11 cellular contexts compared by ENCODE assay signal in the genomic region with DNA sequence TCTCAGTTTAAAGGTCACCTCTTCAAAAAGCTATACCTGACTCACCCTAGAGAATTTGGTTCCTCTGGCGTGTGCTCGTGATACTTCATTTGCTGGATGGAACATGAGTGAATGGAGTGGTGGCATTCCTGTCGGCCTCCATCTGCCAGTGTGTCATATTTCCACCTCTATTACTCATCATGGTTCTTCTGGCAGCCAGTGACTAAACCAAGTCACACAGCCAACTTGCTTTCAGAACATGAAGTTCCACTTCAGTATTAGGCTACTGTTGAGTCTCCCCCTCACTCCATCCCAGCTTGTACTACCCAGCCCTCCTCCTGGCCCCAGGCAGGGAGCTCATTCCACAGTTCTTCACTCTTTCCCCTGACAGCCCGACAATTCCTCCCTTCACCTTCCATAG.
A peak's percentile ranks its signal among the peaks of the same experiment; 100 is the strongest.
DNase-seq lines count a peak whose midpoint lies in the region; ATAC-seq, FAIRE-seq and TF ChIP-seq lines count a peak whose summit lies in the region.
"Had no signal": no experiment of that assay in that cellular context is flagged by ENCODE, and none has a peak within 500 bp of the region (broad histone marks: within the 10 kb centered on the region; RNA-seq: fewer than 3 reads in every experiment).

No MANE protein-coding gene starts in this region.

- no peaks in the 10 kb centered on the region for H3K9me3 ChIP-seq in lower lobe of right lung

- no peak overlapping the region for H3K4me3 Mint-ChIP-seq in immature natural killer cell

- H3K27ac Mint-ChIP-seq in immature natural killer cell: no peak overlapping the region

- intact Hi-C loops in lower lobe of right lung (cut with DNase I): no loop called here

- no peak for FAIRE-seq in bronchial epithelial cell (lab: Jason Lieb, UNC)

- no peaks in the 10 kb centered on the region for H3K9me3 Mint-ChIP-seq in immature natural killer cell

- H3K4me1 ChIP-seq in lower lobe of right lung: no peaks in the 10 kb centered on the region

- peaks cover 0 to 3% (median 0%) of the 10 kb centered on the region in 3 donors for H3K27me3 Mint-ChIP-seq in immature natural killer cell (ENCODE audit: low read depth in 3 of 3)

- H3K27ac ChIP-seq in lower lobe of right lung: no peak overlapping the region

- H3K36me3 ChIP-seq in bronchial epithelial cell (ENCODE audit: control insufficient read depth, insufficient read depth, low read length) (no peaks in the 10 kb centered on the region), lower lobe of right lung (no peaks in the 10 kb centered on the region)

- H3K27me3 ChIP-seq in bronchial epithelial cell (ENCODE audit: control insufficient read depth, insufficient read depth, low read length) (no peaks in the 10 kb centered on the region), lower lobe of right lung (ENCODE audit: low read depth) (no peaks in the 10 kb centered on the region)

- no peaks in the 10 kb centered on the region for H3K4me1 Mint-ChIP-seq in immature natural killer cell

- H3K36me3 Mint-ChIP-seq in immature natural killer cell: no peaks in the 10 kb centered on the region

- TF ChIP-seq CTCF in AG10803 (conservative IDR thresholded peaks at IDR 0.05; ENCODE audit: low read length): no peak
- no peak for TF ChIP-seq CTCF in bronchial epithelial cell (IDR thresholded peaks at IDR 0.05; ENCODE audit: insufficient read depth, low read length, severe bottlenecking)
- TF ChIP-seq CTCF in lower lobe of right lung (IDR thresholded peaks at IDR 0.05): no peak

- ATAC-seq in lower lobe of right lung: peak; percentile 17 to 48

- peak; percentile 90 for DNase-seq in AG10803 (ENCODE audit: low read depth)
- DNase-seq in HS-5 (ENCODE audit: low read depth): peak; percentile 84
- DNase-seq in bronchial epithelial cell (ENCODE audit: low read depth): peak; percentile 98
- no peak for DNase-seq in lower lobe of right lung
- no peak for DNase-seq in NCI-H82 (lab: John Stamatoyannopoulos, UW)
- no peak for DNase-seq in immature natural killer cell
- no peak for DNase-seq in NCI-H2196 treated with DMSO at 0.1 percent for 48 hours (lab: John Stamatoyannopoulos, UW; ENCODE audit: unreplicated experiment)
- DNase-seq in AML-193 (lab: John Stamatoyannopoulos, UW): no peak
- DNase-seq: activated CD4-positive, alpha-beta T cell treated with anti-CD3 and anti-CD28 coated beads, Interleukin-2, amount 50 U/mL, for 1 hour; central memory CD4-positive, alpha-beta T cell; MM.1S had no signal

- no peak overlapping the region for H3K4me3 ChIP-seq in AG10803 (ENCODE audit: low read length)
- no peak overlapping the region for H3K4me3 ChIP-seq in bronchial epithelial cell (ENCODE audit: low read depth, low read length)
- H3K4me3 ChIP-seq in lower lobe of right lung: no peak overlapping the region

Comparison
In these comparisons a context has a peak if more than half of its experiments do, and no peak if none do; other contexts are left out.
1. DNase-seq: peak in AG10803 (single experiment), HS-5 (single experiment) and bronchial epithelial cell (single experiment); none in lower lobe of right lung (single experiment), NCI-H82 (single experiment), immature natural killer cell (0 of 3), NCI-H2196 treated with DMSO at 0.1 percent for 48 hours (single experiment) and AML-193 (0 of 2).